10 cellular contexts compared by ENCODE assay signal in genomic region chr10:100637785-100638184, GRCh38.
DNase-seq lines count a peak whose midpoint lies in the region; ATAC-seq and TF ChIP-seq lines count a peak whose summit lies in the region.
"Had no signal": no experiment of that assay in that cellular context is flagged by ENCODE, and none has a peak within 500 bp of the region (broad histone marks: within the 10 kb centered on the region; RNA-seq: fewer than 3 reads in every experiment).

No MANE protein-coding gene starts in this region.

- H3K4me3 ChIP-seq in MM.1S (ENCODE audit: low read length) (no peak overlapping the region), smooth muscle cell (no peak overlapping the region), tibial nerve (no peak overlapping the region)

- no peak overlapping the region for H3K4me2 ChIP-seq in MM.1S (ENCODE audit: low read depth, low read length)
- H3K4me2 ChIP-seq in smooth muscle cell = no peak overlapping the region

- H3K9me3 ChIP-seq in MM.1S (replicated peaks; ENCODE audit: insufficient read depth, low read length) (no peaks in the 10 kb centered on the region), smooth muscle cell (replicated peaks; ENCODE audit: low read depth) (no peaks in the 10 kb centered on the region), tibial nerve (no peaks in the 10 kb centered on the region)

- TF ChIP-seq CTCF in MM.1S (IDR thresholded peaks at IDR 0.05; ENCODE audit: low read length) (peak; percentile 34), smooth muscle cell (IDR thresholded peaks at IDR 0.05; ENCODE audit: borderline replicate concordance, insufficient read depth, poor library complexity, severe bottlenecking) (peak; percentile 41), tibial nerve (IDR thresholded peaks at IDR 0.05) (no peak)

- H3K4me1 ChIP-seq in MM.1S (ENCODE audit: low read length) = no peaks in the 10 kb centered on the region
- no peaks in the 10 kb centered on the region for H3K4me1 ChIP-seq in smooth muscle cell (ENCODE audit: low read depth)
- H3K4me1 ChIP-seq in tibial nerve = no peaks in the 10 kb centered on the region
- H3K4me1 ChIP-seq: parathyroid adenoma had no signal

- H3K27ac ChIP-seq in MM.1S (ENCODE audit: low read length) (no peak overlapping the region), smooth muscle cell (ENCODE audit: low read depth) (no peak overlapping the region), tibial nerve (no peak overlapping the region)
- H3K27ac ChIP-seq: parathyroid adenoma had no signal

- H3F3A ChIP-seq in MM.1S (ENCODE audit: insufficient read depth, low read length) (no peaks in the 10 kb centered on the region), smooth muscle cell (ENCODE audit: low read depth) (no peaks in the 10 kb centered on the region)

- H4K20me1 ChIP-seq in MM.1S (ENCODE audit: insufficient read depth, low read length) (no peaks in the 10 kb centered on the region; the same call in 1 of the 2 replicates), smooth muscle cell (ENCODE audit: low read depth) (no peaks in the 10 kb centered on the region)

- H3K79me2 ChIP-seq in MM.1S (ENCODE audit: low read length) (no peaks in the 10 kb centered on the region), smooth muscle cell (ENCODE audit: low read depth) (no peaks in the 10 kb centered on the region)
- H3K79me2 ChIP-seq: parathyroid adenoma had no signal

- H3K27me3 ChIP-seq in MM.1S (replicated peaks; ENCODE audit: insufficient read depth, low read length) (peaks cover 60% of the 10 kb centered on the region), smooth muscle cell (ENCODE audit: low read depth) (peaks cover 28% of the 10 kb centered on the region), tibial nerve (peaks cover 0 to 57% of the 10 kb centered on the region in 2 donors)

- 19% methylated on average over 9 of the region's 9 CpGs for WGBS in smooth muscle cell (ENCODE audit: low lambda C conversion rate)
- 7% methylated on average over 6 to 9 of the region's 9 CpGs for WGBS in tibial nerve, 2 donors

- DNase-seq in SKM-1 treated with dmso at 0.1 percent for 144 hours (lab: John Stamatoyannopoulos, UW; ENCODE audit: unreplicated experiment) = peak; percentile 6
- DNase-seq in SKM-1 (lab: John Stamatoyannopoulos, UW; ENCODE audit: unreplicated experiment) = no peak
- DNase-seq in MM.1S = no peak
- peak; percentile 37 for DNase-seq in dermis blood vessel endothelial cell
- DNase-seq in smooth muscle cell (lab: John Stamatoyannopoulos, UW; ENCODE audit: unreplicated experiment) = no peak
- no peak for DNase-seq in tibial nerve (ENCODE audit: low spot score in 2 of 2)
- DNase-seq: T-helper 2 cell had no signal

- H2AFZ ChIP-seq in MM.1S (ENCODE audit: low read length) (no peak overlapping the region), smooth muscle cell (ENCODE audit: low read depth) (no peak overlapping the region)
- H2AFZ ChIP-seq: parathyroid adenoma had no signal

- no peak for ATAC-seq in GM21717 (IDR thresholded peaks at IDR 0.05; ENCODE audit: unreplicated experiment)
- ATAC-seq in HG02623 (IDR thresholded peaks at IDR 0.05; ENCODE audit: unreplicated experiment) = no peak

- no peaks in the 10 kb centered on the region for H3K36me3 ChIP-seq in MM.1S (replicated peaks; ENCODE audit: insufficient read depth, low read length)
- no peaks in the 10 kb centered on the region for H3K36me3 ChIP-seq in smooth muscle cell (ENCODE audit: low read depth)
- H3K36me3 ChIP-seq in tibial nerve = no peaks in the 10 kb centered on the region

- no peaks in the 10 kb centered on the region for H3K9me2 ChIP-seq in MM.1S (replicated peaks; ENCODE audit: insufficient read depth, low read length)

- H3K9ac ChIP-seq in MM.1S (ENCODE audit: low read length) = no peak overlapping the region
- no peak overlapping the region for H3K9ac ChIP-seq in smooth muscle cell (ENCODE audit: low read depth)
- H3K9ac ChIP-seq: parathyroid adenoma had no signal

- TF ChIP-seq EP300 in tibial nerve (IDR thresholded peaks at IDR 0.05) = no peak

- no peak for TF ChIP-seq POLR2A in tibial nerve (IDR thresholded peaks at IDR 0.05)

Comparison
In these comparisons a context has a peak if more than half of its experiments do, and no peak if none do; other contexts are left out.
1. DNase-seq: peak in SKM-1 treated with dmso at 0.1 percent for 144 hours (single experiment) and dermis blood vessel endothelial cell (single experiment); none in SKM-1 (single experiment), MM.1S (single experiment), smooth muscle cell (single experiment) and tibial nerve (0 of 2).
2. CTCF ChIP-seq: peak in MM.1S (single experiment) and smooth muscle cell (single experiment); none in tibial nerve (0 of 5).